Comparison of ENCODE assay signal across 1 cellular context in the genomic region with DNA sequence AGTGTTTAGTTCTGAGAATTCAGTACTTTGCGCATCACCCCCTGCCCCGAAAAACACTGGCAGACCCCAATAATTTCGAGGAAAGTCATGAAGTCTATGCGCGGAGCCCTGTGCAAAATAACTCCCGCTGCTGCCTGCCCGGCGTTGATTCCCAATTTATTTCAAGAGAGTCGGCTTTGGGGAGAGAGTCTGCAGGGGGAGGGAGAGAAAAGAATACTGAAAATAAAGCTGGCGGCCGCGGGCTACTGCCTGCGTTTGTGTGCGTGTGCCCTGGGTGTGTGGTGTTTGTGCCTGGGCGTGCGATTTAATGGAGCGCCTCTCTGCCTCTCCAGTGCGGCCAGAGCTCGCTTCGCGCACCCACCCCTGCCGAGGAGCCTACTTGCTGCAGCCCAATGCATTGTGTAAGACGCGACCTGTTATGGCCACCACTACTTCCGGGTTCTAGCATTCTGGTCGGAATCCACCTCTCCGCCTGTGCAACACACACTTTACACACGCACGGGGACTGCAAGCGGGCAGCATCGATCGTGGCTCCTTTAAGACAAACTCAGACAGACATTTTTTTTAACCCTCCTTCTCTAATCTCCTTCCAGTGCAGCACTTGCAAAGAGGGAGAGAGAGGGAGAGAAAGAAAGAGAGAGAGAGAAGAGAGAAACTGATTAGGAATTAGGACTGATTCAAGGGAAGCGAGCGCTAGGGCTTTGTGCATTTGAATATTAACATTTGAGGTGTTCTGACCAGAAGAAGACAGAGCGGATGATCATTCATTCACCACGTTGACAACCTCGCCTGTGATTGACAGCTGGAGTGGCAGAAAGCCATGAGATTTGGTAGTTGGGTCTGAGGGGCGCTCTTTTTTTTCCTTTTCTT.
TF ChIP-seq lines count a peak whose summit lies in the region.

A gene (plus strand): TSS at position 447 of the 870 bp plus-strand sequence. CDS start 732 bp downstream, outside the sequence.

TF ChIP-seq in HEK293, 187 proteins besides CTCF, POLR2A, EP300 and RAD21 (continued from another document and continues in another):
- TF ChIP-seq, protein P1, sequence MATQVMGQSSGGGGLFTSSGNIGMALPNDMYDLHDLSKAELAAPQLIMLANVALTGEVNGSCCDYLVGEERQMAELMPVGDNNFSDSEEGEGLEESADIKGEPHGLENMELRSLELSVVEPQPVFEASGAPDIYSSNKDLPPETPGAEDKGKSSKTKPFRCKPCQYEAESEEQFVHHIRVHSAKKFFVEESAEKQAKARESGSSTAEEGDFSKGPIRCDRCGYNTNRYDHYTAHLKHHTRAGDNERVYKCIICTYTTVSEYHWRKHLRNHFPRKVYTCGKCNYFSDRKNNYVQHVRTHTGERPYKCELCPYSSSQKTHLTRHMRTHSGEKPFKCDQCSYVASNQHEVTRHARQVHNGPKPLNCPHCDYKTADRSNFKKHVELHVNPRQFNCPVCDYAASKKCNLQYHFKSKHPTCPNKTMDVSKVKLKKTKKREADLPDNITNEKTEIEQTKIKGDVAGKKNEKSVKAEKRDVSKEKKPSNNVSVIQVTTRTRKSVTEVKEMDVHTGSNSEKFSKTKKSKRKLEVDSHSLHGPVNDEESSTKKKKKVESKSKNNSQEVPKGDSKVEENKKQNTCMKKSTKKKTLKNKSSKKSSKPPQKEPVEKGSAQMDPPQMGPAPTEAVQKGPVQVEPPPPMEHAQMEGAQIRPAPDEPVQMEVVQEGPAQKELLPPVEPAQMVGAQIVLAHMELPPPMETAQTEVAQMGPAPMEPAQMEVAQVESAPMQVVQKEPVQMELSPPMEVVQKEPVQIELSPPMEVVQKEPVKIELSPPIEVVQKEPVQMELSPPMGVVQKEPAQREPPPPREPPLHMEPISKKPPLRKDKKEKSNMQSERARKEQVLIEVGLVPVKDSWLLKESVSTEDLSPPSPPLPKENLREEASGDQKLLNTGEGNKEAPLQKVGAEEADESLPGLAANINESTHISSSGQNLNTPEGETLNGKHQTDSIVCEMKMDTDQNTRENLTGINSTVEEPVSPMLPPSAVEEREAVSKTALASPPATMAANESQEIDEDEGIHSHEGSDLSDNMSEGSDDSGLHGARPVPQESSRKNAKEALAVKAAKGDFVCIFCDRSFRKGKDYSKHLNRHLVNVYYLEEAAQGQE (tag by site-specific recombination; IDR thresholded peaks at IDR 0.05), result no peak
- TF ChIP-seq ZNF426 (tag by site-specific recombination; IDR thresholded peaks at IDR 0.05), result no peak
- TF ChIP-seq SP7 (tag by site-specific recombination; IDR thresholded peaks at IDR 0.05), result peak; percentile 60; the same call in 1 of the 2 replicates
- TF ChIP-seq ZNF596 (tag by site-specific recombination; IDR thresholded peaks at IDR 0.05), result peak; percentile 95
- TF ChIP-seq, protein P2, sequence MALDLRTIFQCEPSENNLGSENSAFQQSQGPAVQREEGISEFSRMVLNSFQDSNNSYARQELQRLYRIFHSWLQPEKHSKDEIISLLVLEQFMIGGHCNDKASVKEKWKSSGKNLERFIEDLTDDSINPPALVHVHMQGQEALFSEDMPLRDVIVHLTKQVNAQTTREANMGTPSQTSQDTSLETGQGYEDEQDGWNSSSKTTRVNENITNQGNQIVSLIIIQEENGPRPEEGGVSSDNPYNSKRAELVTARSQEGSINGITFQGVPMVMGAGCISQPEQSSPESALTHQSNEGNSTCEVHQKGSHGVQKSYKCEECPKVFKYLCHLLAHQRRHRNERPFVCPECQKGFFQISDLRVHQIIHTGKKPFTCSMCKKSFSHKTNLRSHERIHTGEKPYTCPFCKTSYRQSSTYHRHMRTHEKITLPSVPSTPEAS (tag by site-specific recombination; IDR thresholded peaks at IDR 0.05), result peak; percentile 68
- peak; percentile 85 for TF ChIP-seq ZNF24 (tag by site-specific recombination; IDR thresholded peaks at IDR 0.05)
- TF ChIP-seq ZBTB1 (tag by site-specific recombination; IDR thresholded peaks at IDR 0.05), result no peak
- TF ChIP-seq, protein P3, sequence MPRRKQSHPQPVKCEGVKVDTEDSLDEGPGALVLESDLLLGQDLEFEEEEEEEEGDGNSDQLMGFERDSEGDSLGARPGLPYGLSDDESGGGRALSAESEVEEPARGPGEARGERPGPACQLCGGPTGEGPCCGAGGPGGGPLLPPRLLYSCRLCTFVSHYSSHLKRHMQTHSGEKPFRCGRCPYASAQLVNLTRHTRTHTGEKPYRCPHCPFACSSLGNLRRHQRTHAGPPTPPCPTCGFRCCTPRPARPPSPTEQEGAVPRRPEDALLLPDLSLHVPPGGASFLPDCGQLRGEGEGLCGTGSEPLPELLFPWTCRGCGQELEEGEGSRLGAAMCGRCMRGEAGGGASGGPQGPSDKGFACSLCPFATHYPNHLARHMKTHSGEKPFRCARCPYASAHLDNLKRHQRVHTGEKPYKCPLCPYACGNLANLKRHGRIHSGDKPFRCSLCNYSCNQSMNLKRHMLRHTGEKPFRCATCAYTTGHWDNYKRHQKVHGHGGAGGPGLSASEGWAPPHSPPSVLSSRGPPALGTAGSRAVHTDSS (tag by site-specific recombination; IDR thresholded peaks at IDR 0.05), result no peak
- no peak; the same call in none of the 2 replicates for TF ChIP-seq YY1 (tag by site-specific recombination; IDR thresholded peaks at IDR 0.05)
- no peak for TF ChIP-seq ZNF146 (tag by site-specific recombination; IDR thresholded peaks at IDR 0.05)
- peak; percentile 94 for TF ChIP-seq ZNF366 (tag by site-specific recombination; conservative IDR thresholded peaks at IDR 0.05)
- no peak for TF ChIP-seq ZNF391 (tag by site-specific recombination; IDR thresholded peaks at IDR 0.05; ENCODE audit: borderline replicate concordance, low read depth)
- TF ChIP-seq, protein P4, sequence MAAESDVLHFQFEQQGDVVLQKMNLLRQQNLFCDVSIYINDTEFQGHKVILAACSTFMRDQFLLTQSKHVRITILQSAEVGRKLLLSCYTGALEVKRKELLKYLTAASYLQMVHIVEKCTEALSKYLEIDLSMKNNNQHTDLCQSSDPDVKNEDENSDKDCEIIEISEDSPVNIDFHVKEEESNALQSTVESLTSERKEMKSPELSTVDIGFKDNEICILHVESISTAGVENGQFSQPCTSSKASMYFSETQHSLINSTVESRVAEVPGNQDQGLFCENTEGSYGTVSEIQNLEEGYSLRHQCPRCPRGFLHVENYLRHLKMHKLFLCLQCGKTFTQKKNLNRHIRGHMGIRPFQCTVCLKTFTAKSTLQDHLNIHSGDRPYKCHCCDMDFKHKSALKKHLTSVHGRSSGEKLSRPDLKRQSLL (tag by site-specific recombination; IDR thresholded peaks at IDR 0.05), result no peak
- TF ChIP-seq MYNN (tag by site-specific recombination; IDR thresholded peaks at IDR 0.05; ENCODE audit: borderline replicate concordance), result no peak
- 0 out of 2 replicates have a peak, but pooled peaks have one; percentile 43 for TF ChIP-seq ZNF324 (tag by site-specific recombination; IDR thresholded peaks at IDR 0.05)
- TF ChIP-seq ZNF660 (tag by site-specific recombination; IDR thresholded peaks at IDR 0.05), result peak; percentile 76
- no peak for TF ChIP-seq ZNF16 (tag by site-specific recombination; IDR thresholded peaks at IDR 0.05; ENCODE audit: low read depth)
- TF ChIP-seq ZNF202 (tag by site-specific recombination; IDR thresholded peaks at IDR 0.05; ENCODE audit: borderline replicate concordance), result no peak
- TF ChIP-seq SETDB1 (IDR thresholded peaks at IDR 0.05; ENCODE audit: insufficient read length, low read length), result no peak
- TF ChIP-seq ZFP37 (tag by site-specific recombination; IDR thresholded peaks at IDR 0.05), result no peak
- TF ChIP-seq, protein P5, sequence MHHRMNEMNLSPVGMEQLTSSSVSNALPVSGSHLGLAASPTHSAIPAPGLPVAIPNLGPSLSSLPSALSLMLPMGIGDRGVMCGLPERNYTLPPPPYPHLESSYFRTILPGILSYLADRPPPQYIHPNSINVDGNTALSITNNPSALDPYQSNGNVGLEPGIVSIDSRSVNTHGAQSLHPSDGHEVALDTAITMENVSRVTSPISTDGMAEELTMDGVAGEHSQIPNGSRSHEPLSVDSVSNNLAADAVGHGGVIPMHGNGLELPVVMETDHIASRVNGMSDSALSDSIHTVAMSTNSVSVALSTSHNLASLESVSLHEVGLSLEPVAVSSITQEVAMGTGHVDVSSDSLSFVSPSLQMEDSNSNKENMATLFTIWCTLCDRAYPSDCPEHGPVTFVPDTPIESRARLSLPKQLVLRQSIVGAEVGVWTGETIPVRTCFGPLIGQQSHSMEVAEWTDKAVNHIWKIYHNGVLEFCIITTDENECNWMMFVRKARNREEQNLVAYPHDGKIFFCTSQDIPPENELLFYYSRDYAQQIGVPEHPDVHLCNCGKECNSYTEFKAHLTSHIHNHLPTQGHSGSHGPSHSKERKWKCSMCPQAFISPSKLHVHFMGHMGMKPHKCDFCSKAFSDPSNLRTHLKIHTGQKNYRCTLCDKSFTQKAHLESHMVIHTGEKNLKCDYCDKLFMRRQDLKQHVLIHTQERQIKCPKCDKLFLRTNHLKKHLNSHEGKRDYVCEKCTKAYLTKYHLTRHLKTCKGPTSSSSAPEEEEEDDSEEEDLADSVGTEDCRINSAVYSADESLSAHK (tag by site-specific recombination; IDR thresholded peaks at IDR 0.05), result no peak
- TF ChIP-seq ZNF37A (tag by site-specific recombination; IDR thresholded peaks at IDR 0.05), result no peak
- no peak for TF ChIP-seq GLI4 (tag by site-specific recombination; IDR thresholded peaks at IDR 0.05)
- TF ChIP-seq ZNF112 (tag by site-specific recombination; IDR thresholded peaks at IDR 0.05), result no peak
- TF ChIP-seq ZNF239 (tag by site-specific recombination; IDR thresholded peaks at IDR 0.05), result no peak
- TF ChIP-seq KLF7 (tag by site-specific recombination; IDR thresholded peaks at IDR 0.05; ENCODE audit: borderline replicate concordance), result no peak
- TF ChIP-seq, protein P6, sequence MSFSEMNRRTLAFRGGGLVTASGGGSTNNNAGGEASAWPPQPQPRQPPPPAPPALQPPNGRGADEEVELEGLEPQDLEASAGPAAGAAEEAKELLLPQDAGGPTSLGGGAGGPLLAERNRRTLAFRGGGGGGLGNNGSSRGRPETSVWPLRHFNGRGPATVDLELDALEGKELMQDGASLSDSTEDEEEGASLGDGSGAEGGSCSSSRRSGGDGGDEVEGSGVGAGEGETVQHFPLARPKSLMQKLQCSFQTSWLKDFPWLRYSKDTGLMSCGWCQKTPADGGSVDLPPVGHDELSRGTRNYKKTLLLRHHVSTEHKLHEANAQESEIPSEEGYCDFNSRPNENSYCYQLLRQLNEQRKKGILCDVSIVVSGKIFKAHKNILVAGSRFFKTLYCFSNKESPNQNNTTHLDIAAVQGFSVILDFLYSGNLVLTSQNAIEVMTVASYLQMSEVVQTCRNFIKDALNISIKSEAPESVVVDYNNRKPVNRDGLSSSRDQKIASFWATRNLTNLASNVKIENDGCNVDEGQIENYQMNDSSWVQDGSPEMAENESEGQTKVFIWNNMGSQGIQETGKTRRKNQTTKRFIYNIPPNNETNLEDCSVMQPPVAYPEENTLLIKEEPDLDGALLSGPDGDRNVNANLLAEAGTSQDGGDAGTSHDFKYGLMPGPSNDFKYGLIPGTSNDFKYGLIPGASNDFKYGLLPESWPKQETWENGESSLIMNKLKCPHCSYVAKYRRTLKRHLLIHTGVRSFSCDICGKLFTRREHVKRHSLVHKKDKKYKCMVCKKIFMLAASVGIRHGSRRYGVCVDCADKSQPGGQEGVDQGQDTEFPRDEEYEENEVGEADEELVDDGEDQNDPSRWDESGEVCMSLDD (tag by site-specific recombination; IDR thresholded peaks at IDR 0.05), result no peak
- TF ChIP-seq HOXC10 (CRISPR knock-in tag; IDR thresholded peaks at IDR 0.05), result no peak
- TF ChIP-seq ZNF175 (tag by site-specific recombination; IDR thresholded peaks at IDR 0.05), result no peak
- no peak for TF ChIP-seq ZNF626 (tag by site-specific recombination; IDR thresholded peaks at IDR 0.05)
- TF ChIP-seq ZNF335 (tag by site-specific recombination; conservative IDR thresholded peaks at IDR 0.05), result peak; percentile 80
- TF ChIP-seq, protein P7, sequence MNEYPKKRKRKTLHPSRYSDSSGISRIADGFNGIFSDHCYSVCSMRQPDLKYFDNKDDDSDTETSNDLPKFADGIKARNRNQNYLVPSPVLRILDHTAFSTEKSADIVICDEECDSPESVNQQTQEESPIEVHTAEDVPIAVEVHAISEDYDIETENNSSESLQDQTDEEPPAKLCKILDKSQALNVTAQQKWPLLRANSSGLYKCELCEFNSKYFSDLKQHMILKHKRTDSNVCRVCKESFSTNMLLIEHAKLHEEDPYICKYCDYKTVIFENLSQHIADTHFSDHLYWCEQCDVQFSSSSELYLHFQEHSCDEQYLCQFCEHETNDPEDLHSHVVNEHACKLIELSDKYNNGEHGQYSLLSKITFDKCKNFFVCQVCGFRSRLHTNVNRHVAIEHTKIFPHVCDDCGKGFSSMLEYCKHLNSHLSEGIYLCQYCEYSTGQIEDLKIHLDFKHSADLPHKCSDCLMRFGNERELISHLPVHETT (tag by site-specific recombination; IDR thresholded peaks at IDR 0.05), result 0 out of 2 replicates have a peak, but pooled peaks have one; percentile 17
- TF ChIP-seq BCL11A (tag by site-specific recombination; IDR thresholded peaks at IDR 0.05; ENCODE audit: low read depth), result no peak
- no peak for TF ChIP-seq ZNF549 (tag by site-specific recombination; IDR thresholded peaks at IDR 0.05)
- peak; percentile 4; the same call in 1 of the 2 replicates for TF ChIP-seq ZNF623 (tag by site-specific recombination; IDR thresholded peaks at IDR 0.05)
- TF ChIP-seq, protein P8, sequence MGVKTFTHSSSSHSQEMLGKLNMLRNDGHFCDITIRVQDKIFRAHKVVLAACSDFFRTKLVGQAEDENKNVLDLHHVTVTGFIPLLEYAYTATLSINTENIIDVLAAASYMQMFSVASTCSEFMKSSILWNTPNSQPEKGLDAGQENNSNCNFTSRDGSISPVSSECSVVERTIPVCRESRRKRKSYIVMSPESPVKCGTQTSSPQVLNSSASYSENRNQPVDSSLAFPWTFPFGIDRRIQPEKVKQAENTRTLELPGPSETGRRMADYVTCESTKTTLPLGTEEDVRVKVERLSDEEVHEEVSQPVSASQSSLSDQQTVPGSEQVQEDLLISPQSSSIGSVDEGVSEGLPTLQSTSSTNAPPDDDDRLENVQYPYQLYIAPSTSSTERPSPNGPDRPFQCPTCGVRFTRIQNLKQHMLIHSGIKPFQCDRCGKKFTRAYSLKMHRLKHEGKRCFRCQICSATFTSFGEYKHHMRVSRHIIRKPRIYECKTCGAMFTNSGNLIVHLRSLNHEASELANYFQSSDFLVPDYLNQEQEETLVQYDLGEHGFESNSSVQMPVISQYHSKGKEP (tag by site-specific recombination; IDR thresholded peaks at IDR 0.05), result peak; percentile 77
- TF ChIP-seq ZNF571 (tag by site-specific recombination; IDR thresholded peaks at IDR 0.05), result no peak
- TF ChIP-seq ZNF558 (tag by site-specific recombination; IDR thresholded peaks at IDR 0.05), result no peak
- no peak for TF ChIP-seq ZNF184 (tag by site-specific recombination; IDR thresholded peaks at IDR 0.05)
- TF ChIP-seq WT1 (tag by site-specific recombination; IDR thresholded peaks at IDR 0.05), result no peak
- TF ChIP-seq ZNF423 (tag by site-specific recombination; IDR thresholded peaks at IDR 0.05), result no peak
- peak; percentile 87; the same call in 1 of the 2 replicates for TF ChIP-seq ZNF2 (tag by site-specific recombination; IDR thresholded peaks at IDR 0.05)
- peak; percentile 52 for TF ChIP-seq ZXDB (tag by site-specific recombination; IDR thresholded peaks at IDR 0.05)
- TF ChIP-seq SP3 (tag by site-specific recombination; IDR thresholded peaks at IDR 0.05), result peak; percentile 51; the same call in 1 of the 2 replicates
- TF ChIP-seq ZNF155 (tag by site-specific recombination; IDR thresholded peaks at IDR 0.05), result no peak
- TF ChIP-seq ZNF701 (tag by site-specific recombination; IDR thresholded peaks at IDR 0.05), result no peak
